In the genomic region with DNA sequence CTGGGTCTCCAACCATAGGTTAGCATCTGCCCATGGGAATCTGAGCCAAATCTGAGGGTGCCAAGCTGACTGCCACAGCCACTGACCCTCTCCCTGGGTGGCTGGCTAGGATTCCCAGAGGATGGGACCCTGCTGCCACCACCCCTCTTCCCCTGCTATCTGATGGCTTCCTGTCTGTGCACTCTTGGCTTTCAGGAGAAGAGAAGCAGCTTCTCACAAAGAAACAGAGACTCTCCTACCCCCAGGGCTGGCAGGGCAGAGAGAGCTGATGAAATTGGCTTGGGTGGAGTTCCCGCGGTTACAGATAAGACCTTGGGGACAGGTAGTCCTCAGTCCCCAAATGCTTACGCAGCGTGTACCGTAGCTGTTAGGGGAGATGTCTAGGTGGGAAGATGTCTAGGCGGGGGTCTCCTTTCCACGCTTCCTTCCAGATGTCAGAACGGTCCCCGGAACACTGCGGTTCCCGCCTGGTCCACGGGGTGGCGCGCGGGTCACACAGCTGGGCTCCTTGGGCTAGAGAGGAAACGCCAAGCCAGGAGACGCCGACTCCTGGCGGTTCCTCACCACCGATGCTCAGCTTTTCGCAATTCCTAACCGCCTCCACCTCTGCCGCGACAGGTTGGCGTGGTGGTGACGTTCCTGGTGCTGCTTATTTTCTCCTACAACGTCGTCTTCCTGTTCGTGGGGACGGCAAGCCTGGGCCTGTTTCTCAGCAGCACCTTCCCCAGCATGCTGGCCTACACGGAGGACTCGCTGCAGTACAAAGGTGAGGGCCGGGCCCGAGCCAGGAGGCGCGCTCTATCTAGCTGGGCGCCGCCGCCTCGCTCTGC, we compare ENCODE assay signal across 8 cellular contexts. TPM values are rescaled to one million over a fixed set of nuclear protein-coding genes. Genes with fewer than 3 reads are reported as not detected.
DNase-seq lines count a peak whose midpoint lies in the region; ATAC-seq and TF ChIP-seq lines count a peak whose summit lies in the region.

No MANE protein-coding gene starts in this region.

- H3K4me3 Mint-ChIP-seq in activated naive CD8-positive, alpha-beta T cell: peak overlapping the region; percentile 88

- DNase-seq in GM06990 (ENCODE audit: extremely low read depth, insufficient read length) (peak; percentile 88), NCI-H1092 treated with DMSO at 0.1 percent for 48 hours (lab: John Stamatoyannopoulos, UW) (peak; percentile 87), Right ventricle myocardium superior (peak; percentile 91), tibial artery (peak; percentile 87 to 90)

- intact Hi-C loops in Right ventricle myocardium superior (cut with DNase I) (loop anchor here (2.0 to 5.0 kb wide), 2 partner anchors 67 to 116 kb away; no protein-coding TSS in a partner anchor), tibial artery (cut with DNase I; ENCODE audit: low total_unique reads) (loop anchor here (1.0 to 2.0 kb wide), 2 partner anchors 41 to 67 kb away; a partner anchor contains a TSS)

- no peaks in the 10 kb centered on the region for H3K27me3 Mint-ChIP-seq in activated naive CD8-positive, alpha-beta T cell

- H3K4me3 ChIP-seq in GM06990 (replicated peaks; ENCODE audit: low read depth, low read length): peak overlapping the region; percentile 49
- peak overlapping the region; percentile 20 for H3K4me3 ChIP-seq in parathyroid adenoma (ENCODE audit: low read depth, low read length)
- peak overlapping the region; percentile 34 to 46 for H3K4me3 ChIP-seq in tibial artery

- TF ChIP-seq CTCF in GM06990 (IDR thresholded peaks at IDR 0.05; ENCODE audit: insufficient read depth, low read length, poor library complexity, severe bottlenecking): peak; percentile 97
- TF ChIP-seq CTCF in parathyroid adenoma (IDR thresholded peaks at IDR 0.05): peak; percentile 93
- peak; percentile 98 to 99 for TF ChIP-seq CTCF in tibial artery (IDR thresholded peaks at IDR 0.05)

- H3K9ac ChIP-seq in parathyroid adenoma: no peak overlapping the region

- H3K36me3 ChIP-seq in GM06990 (ENCODE audit: control insufficient read depth, insufficient read depth, low read length) (no peaks in the 10 kb centered on the region), parathyroid adenoma (ENCODE audit: control insufficient read depth, insufficient read depth, low read length) (no peaks in the 10 kb centered on the region), tibial artery (no peaks in the 10 kb centered on the region)

- H3K27ac ChIP-seq in parathyroid adenoma (no peak overlapping the region), tibial artery (no peak overlapping the region)

- H3K79me2 ChIP-seq in parathyroid adenoma: no peaks in the 10 kb centered on the region

- H3K9me3 Mint-ChIP-seq in activated naive CD8-positive, alpha-beta T cell (ENCODE audit: low read depth): no peaks in the 10 kb centered on the region

- peaks cover 53% of the 10 kb centered on the region for H3K4me1 Mint-ChIP-seq in activated naive CD8-positive, alpha-beta T cell (ENCODE audit: low read depth)

- peaks cover 6% of the 10 kb centered on the region for H3K36me3 Mint-ChIP-seq in activated naive CD8-positive, alpha-beta T cell

- peak overlapping the region; percentile 63 for H3K4me2 ChIP-seq in parathyroid adenoma (ENCODE audit: low read length)

- ATAC-seq in HG02588 (IDR thresholded peaks at IDR 0.05; ENCODE audit: unreplicated experiment) (peak; percentile 67), SK-N-SH treated with all-trans-retinoic acid at 6 μM for 48 hours (peak; percentile 92), Right ventricle myocardium superior (ENCODE audit: poor library complexity) (peak; percentile 97)

- no peaks in the 10 kb centered on the region for H3K9me3 ChIP-seq in parathyroid adenoma (ENCODE audit: control insufficient read depth, low read length)
- no peaks in the 10 kb centered on the region for H3K9me3 ChIP-seq in tibial artery

- H2AFZ ChIP-seq in parathyroid adenoma: peak overlapping the region; percentile 78

- H3K4me1 ChIP-seq in parathyroid adenoma: peaks cover 2% of the 10 kb centered on the region
- peaks cover 0 to 9% (median 3%) of the 10 kb centered on the region in 4 donors for H3K4me1 ChIP-seq in tibial artery

- H3K27me3 ChIP-seq in GM06990 (replicated peaks; ENCODE audit: control insufficient read depth, insufficient read depth, low read length) (no peaks in the 10 kb centered on the region), parathyroid adenoma (ENCODE audit: control insufficient read depth, insufficient read depth, low read length) (no peaks in the 10 kb centered on the region), tibial artery (no peaks in the 10 kb centered on the region)

- H3K27ac Mint-ChIP-seq in activated naive CD8-positive, alpha-beta T cell: peak overlapping the region; percentile 94

TF ChIP-seq in SK-N-SH treated with all-trans-retinoic acid at 6 μM for 48 hours, 23 proteins besides CTCF, POLR2A, EP300 and RAD21:
- TF ChIP-seq ISL1 (CRISPR knock-in tag; IDR thresholded peaks at IDR 0.05) (no peak), PPARA (CRISPR knock-in tag; IDR thresholded peaks at IDR 0.05; ENCODE audit: borderline replicate concordance) (no peak), ZFP30 (CRISPR knock-in tag; IDR thresholded peaks at IDR 0.05) (no peak), ESRRG (CRISPR knock-in tag; IDR thresholded peaks at IDR 0.05) (no peak), ZNF8 (CRISPR knock-in tag; IDR thresholded peaks at IDR 0.05) (no peak)
- TF ChIP-seq, protein P1, sequence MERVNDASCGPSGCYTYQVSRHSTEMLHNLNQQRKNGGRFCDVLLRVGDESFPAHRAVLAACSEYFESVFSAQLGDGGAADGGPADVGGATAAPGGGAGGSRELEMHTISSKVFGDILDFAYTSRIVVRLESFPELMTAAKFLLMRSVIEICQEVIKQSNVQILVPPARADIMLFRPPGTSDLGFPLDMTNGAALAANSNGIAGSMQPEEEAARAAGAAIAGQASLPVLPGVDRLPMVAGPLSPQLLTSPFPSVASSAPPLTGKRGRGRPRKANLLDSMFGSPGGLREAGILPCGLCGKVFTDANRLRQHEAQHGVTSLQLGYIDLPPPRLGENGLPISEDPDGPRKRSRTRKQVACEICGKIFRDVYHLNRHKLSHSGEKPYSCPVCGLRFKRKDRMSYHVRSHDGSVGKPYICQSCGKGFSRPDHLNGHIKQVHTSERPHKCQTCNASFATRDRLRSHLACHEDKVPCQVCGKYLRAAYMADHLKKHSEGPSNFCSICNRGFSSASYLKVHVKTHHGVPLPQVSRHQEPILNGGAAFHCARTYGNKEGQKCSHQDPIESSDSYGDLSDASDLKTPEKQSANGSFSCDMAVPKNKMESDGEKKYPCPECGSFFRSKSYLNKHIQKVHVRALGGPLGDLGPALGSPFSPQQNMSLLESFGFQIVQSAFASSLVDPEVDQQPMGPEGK (CRISPR knock-in tag; IDR thresholded peaks at IDR 0.05; ENCODE audit: borderline replicate concordance): no peak

RNA-seq across cellular contexts. Expression of a gene that starts 40.1 kb away (rescaled TPM):
- total RNA-seq in Right ventricle myocardium superior: 31.1 TPM
